ENCODE assay signal across 35 cellular contexts in the genomic region with DNA sequence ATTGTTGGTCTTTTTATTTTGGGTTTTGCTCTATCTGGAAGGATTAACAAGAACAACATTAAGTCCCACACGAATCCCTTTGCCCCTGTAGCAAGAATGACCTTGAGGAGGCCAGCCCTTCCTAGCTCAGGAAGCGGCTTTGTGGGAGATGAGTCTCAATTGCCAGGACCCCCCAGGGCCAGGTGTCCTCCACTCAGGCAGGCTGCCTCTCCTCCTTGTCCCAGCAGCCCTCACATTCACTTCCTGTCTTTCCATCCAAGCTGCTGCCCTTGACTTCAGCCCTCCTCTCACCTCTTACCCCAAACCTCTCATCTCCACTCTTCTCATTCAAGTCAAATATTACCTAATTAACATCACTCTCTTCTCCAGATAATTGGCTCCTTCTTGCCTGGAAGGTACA. TPM values are rescaled to one million over a fixed set of nuclear protein-coding genes. Genes with fewer than 3 reads are reported as not detected.
"Had no signal": no experiment of that assay in that cellular context is flagged by ENCODE, and none has a peak within 500 bp of the region (broad histone marks: within the 10 kb centered on the region; RNA-seq: fewer than 3 reads in every experiment).

No MANE protein-coding gene starts in this region.

- H3K9me3 ChIP-seq: adrenal gland, body of pancreas, esophagus squamous epithelium, gastroesophageal sphincter had no signal

- H3K4me1 Mint-ChIP-seq: activated B cell treated with CpG ODN at 0.5 μM for 24 hours; activated naive CD8-positive, alpha-beta T cell treated with anti-CD3 and anti-CD28 coated beads for 36 hours; activated naive CD8-positive, alpha-beta T cell treated with anti-CD3 and anti-CD28 coated beads, Interleukin-2, amount 50 U/mL, for 24 hours had no signal

- H3K9me3 Mint-ChIP-seq: activated B cell treated with CpG ODN at 0.5 μM for 24 hours; activated CD8-positive, alpha-beta T cell treated with anti-CD3 and anti-CD28 coated beads for 36 hours; activated naive CD4-positive, alpha-beta T cell treated with anti-CD3 and anti-CD28 coated beads for 36 hours; activated naive CD4-positive, alpha-beta T cell treated with anti-CD3 and anti-CD28 coated beads, Interleukin-2, amount 50 U/mL, for 24 hours; activated naive CD8-positive, alpha-beta T cell treated with anti-CD3 and anti-CD28 coated beads for 36 hours; activated naive CD8-positive, alpha-beta T cell treated with anti-CD3 and anti-CD28 coated beads, Interleukin-2, amount 50 U/mL, for 24 hours; activated T-helper 1 cell treated with anti-CD3 and anti-CD28 coated beads, Interleukin-12 subunit alpha, Interleukin-12 subunit beta, Interleukin-2, Interleukin-4 antibody, amounts not matched to agents 30 ng/mL and 10 ng/mL and 1 ng/mL, durations not matched to agents 14 hours and 24 hours and 36 hours; activated T-helper 2 cell treated with anti-CD3 and anti-CD28 coated beads, Interferon-gamma antibody, Interleukin-2, Interleukin-4, amounts not matched to agents 10 μg/mL and 5 μg/mL and 100 μg/mL, durations not matched to agents 14 hours and 24 hours and 36 hours; T-helper 2 cell treated with Interferon-gamma antibody and Interleukin-4, amounts not matched to agents 5 μg/mL and 100 μg/mL, for 36 hours had no signal

- H3K27ac Mint-ChIP-seq: activated B cell treated with CpG ODN at 0.5 μM for 24 hours; activated CD8-positive, alpha-beta T cell treated with anti-CD3 and anti-CD28 coated beads for 36 hours; activated naive CD4-positive, alpha-beta T cell treated with anti-CD3 and anti-CD28 coated beads for 36 hours; activated naive CD4-positive, alpha-beta T cell treated with anti-CD3 and anti-CD28 coated beads, Interleukin-2, amount 50 U/mL, for 24 hours; activated naive CD8-positive, alpha-beta T cell treated with anti-CD3 and anti-CD28 coated beads for 36 hours; activated naive CD8-positive, alpha-beta T cell treated with anti-CD3 and anti-CD28 coated beads, Interleukin-2, amount 50 U/mL, for 24 hours; activated T-helper 1 cell treated with anti-CD3 and anti-CD28 coated beads, Interleukin-12 subunit alpha, Interleukin-12 subunit beta, Interleukin-2, Interleukin-4 antibody, amounts not matched to agents 30 ng/mL and 10 ng/mL and 1 ng/mL, durations not matched to agents 14 hours and 24 hours and 36 hours; activated T-helper 2 cell treated with anti-CD3 and anti-CD28 coated beads, Interferon-gamma antibody, Interleukin-2, Interleukin-4, amounts not matched to agents 10 μg/mL and 5 μg/mL and 100 μg/mL, durations not matched to agents 14 hours and 24 hours and 36 hours; T-helper 17 cell; T-helper 2 cell treated with Interferon-gamma antibody and Interleukin-4, amounts not matched to agents 5 μg/mL and 100 μg/mL, for 36 hours had no signal

- H3K36me3 Mint-ChIP-seq: activated naive CD4-positive, alpha-beta T cell treated with anti-CD3 and anti-CD28 coated beads, Interleukin-2, amount 50 U/mL, for 24 hours; activated naive CD8-positive, alpha-beta T cell treated with anti-CD3 and anti-CD28 coated beads for 36 hours had no signal

- H3K4me3 Mint-ChIP-seq: activated B cell treated with CpG ODN at 0.5 μM for 24 hours; activated CD8-positive, alpha-beta T cell treated with anti-CD3 and anti-CD28 coated beads for 36 hours; activated naive CD4-positive, alpha-beta T cell treated with anti-CD3 and anti-CD28 coated beads for 36 hours; activated naive CD4-positive, alpha-beta T cell treated with anti-CD3 and anti-CD28 coated beads, Interleukin-2, amount 50 U/mL, for 24 hours; activated naive CD8-positive, alpha-beta T cell treated with anti-CD3 and anti-CD28 coated beads for 36 hours; activated naive CD8-positive, alpha-beta T cell treated with anti-CD3 and anti-CD28 coated beads, Interleukin-2, amount 50 U/mL, for 24 hours; activated T-helper 1 cell treated with anti-CD3 and anti-CD28 coated beads, Interleukin-12 subunit alpha, Interleukin-12 subunit beta, Interleukin-2, Interleukin-4 antibody, amounts not matched to agents 30 ng/mL and 10 ng/mL and 1 ng/mL, durations not matched to agents 14 hours and 24 hours and 36 hours; T-helper 17 cell; T-helper 2 cell treated with Interferon-gamma antibody and Interleukin-4, amounts not matched to agents 5 μg/mL and 100 μg/mL, for 36 hours had no signal

- H3K27ac ChIP-seq: adrenal gland, body of pancreas, epithelial cell of prostate, esophagus squamous epithelium, gastroesophageal sphincter, WERI-Rb-1 had no signal

- DNase-seq: activated B cell treated with CpG ODN at 0.5 μM for 24 hours; activated CD4-positive, alpha-beta T cell treated with anti-CD3 and anti-CD28 coated beads for 48 hours; activated CD4-positive, alpha-beta T cell treated with anti-CD3 and anti-CD28 coated beads, Interleukin-2, amount 50 U/mL, for 1 hour; activated CD4-positive, alpha-beta T cell treated with anti-CD3 and anti-CD28 coated beads, Interleukin-2, amount 50 U/mL, for 48 hours; activated CD8-positive, alpha-beta T cell treated with anti-CD3 and anti-CD28 coated beads for 36 hours; activated effector memory CD4-positive, alpha-beta T cell treated with anti-CD3 and anti-CD28 coated beads, Interleukin-2, amount 50 U/mL, for 16 hours; activated naive CD4-positive, alpha-beta T cell treated with anti-CD3 and anti-CD28 coated beads for 36 hours; activated naive CD8-positive, alpha-beta T cell treated with anti-CD3 and anti-CD28 coated beads for 36 hours; activated naive CD8-positive, alpha-beta T cell treated with anti-CD3 and anti-CD28 coated beads, Interleukin-2, amount 50 U/mL, for 24 hours; activated T-cell treated with anti-CD3 and anti-CD28 coated beads, Interleukin-2, amount 50 U/mL, for 1 hour; activated T-cell treated with anti-CD3 and anti-CD28 coated beads, Interleukin-2, amount 50 U/mL, for 48 hours; adrenal gland; amygdala; aorta; body of pancreas; caudate nucleus; effector CD8-positive, alpha-beta T cell; esophagus squamous epithelium; foreskin melanocyte; T-helper 1 cell; T-helper 17 cell; T1000; WERI-Rb-1 had no signal

- ATAC-seq: activated CD4-positive, CD25-positive, alpha-beta regulatory T cell treated with anti-CD3 and anti-CD28 coated beads, Interleukin-2, amount 50 U/mL, for 24 hours; activated CD8-positive, alpha-beta T cell treated with anti-CD3 and anti-CD28 coated beads for 36 hours; activated naive CD8-positive, alpha-beta T cell treated with anti-CD3 and anti-CD28 coated beads, Interleukin-2, amount 50 U/mL, for 24 hours; body of pancreas; gastroesophageal sphincter; T-helper 17 cell had no signal

- H3K4me3 ChIP-seq: adrenal gland, body of pancreas, esophagus squamous epithelium, gastroesophageal sphincter had no signal

- H3K27me3 Mint-ChIP-seq: activated B cell treated with CpG ODN at 0.5 μM for 24 hours; activated CD8-positive, alpha-beta T cell treated with anti-CD3 and anti-CD28 coated beads for 36 hours; activated naive CD4-positive, alpha-beta T cell treated with anti-CD3 and anti-CD28 coated beads, Interleukin-2, amount 50 U/mL, for 24 hours; activated naive CD8-positive, alpha-beta T cell treated with anti-CD3 and anti-CD28 coated beads for 36 hours; activated naive CD8-positive, alpha-beta T cell treated with anti-CD3 and anti-CD28 coated beads, Interleukin-2, amount 50 U/mL, for 24 hours had no signal

- H3K36me3 ChIP-seq: adrenal gland, esophagus squamous epithelium, gastroesophageal sphincter, WERI-Rb-1 had no signal

- H3K4me1 ChIP-seq: adrenal gland, body of pancreas, esophagus squamous epithelium, gastroesophageal sphincter had no signal

RNA-seq across cellular contexts. Expression of gene SYNDIG1, which starts 22.6 kb away (rescaled TPM):
- total RNA-seq: activated B cell treated with CpG ODN at 0.5 μM for 24 hours; activated CD8-positive, alpha-beta memory T cell treated with anti-CD3 and anti-CD28 coated beads for 36 hours; activated CD8-positive, alpha-beta T cell treated with anti-CD3 and anti-CD28 coated beads for 36 hours; activated naive CD4-positive, alpha-beta T cell treated with anti-CD3 and anti-CD28 coated beads for 36 hours; activated naive CD8-positive, alpha-beta T cell treated with anti-CD3 and anti-CD28 coated beads for 36 hours; activated T-helper 1 cell treated with anti-CD3 and anti-CD28 coated beads, Interleukin-12 subunit alpha, Interleukin-12 subunit beta, Interleukin-2, Interleukin-4 antibody, amounts not matched to agents 30 ng/mL and 10 ng/mL and 1 ng/mL, durations not matched to agents 14 hours and 24 hours and 36 hours; activated T-helper 2 cell treated with anti-CD3 and anti-CD28 coated beads, Interferon-gamma antibody, Interleukin-2, Interleukin-4, amounts not matched to agents 10 μg/mL and 5 μg/mL and 100 μg/mL, durations not matched to agents 14 hours and 24 hours and 36 hours; dermis microvascular lymphatic vessel endothelial cell; endothelial cell of umbilical vein; esophagus squamous epithelium; fibroblast of villous mesenchyme; glomerular endothelial cell; T-helper 17 cell had no signal
